10 cellular contexts compared by ENCODE assay signal in genomic region chr1:62906428-62906886, GRCh38.
DNase-seq lines count a peak whose midpoint lies in the region; ATAC-seq and TF ChIP-seq lines count a peak whose summit lies in the region.
"Had no signal": no experiment of that assay in that cellular context is flagged by ENCODE, and none has a peak within 500 bp of the region (broad histone marks: within the 10 kb centered on the region; RNA-seq: fewer than 3 reads in every experiment).

No MANE protein-coding gene starts in this region.

- H3K36me3 Mint-ChIP-seq in GM23338 (ENCODE audit: low read depth), result no peaks in the 10 kb centered on the region

- WGBS in adrenal gland, 4 donors, result 50 to 54% (median 52%) methylated on average over 8 to 9 of the region's 9 CpGs

- no peaks in the 10 kb centered on the region for H4K20me1 ChIP-seq in GM23338 (replicated peaks; ENCODE audit: insufficient read depth)

- H3K27ac Mint-ChIP-seq in GM23338, result no peak overlapping the region

- no peak for TF ChIP-seq POLR2A in adrenal gland (IDR thresholded peaks at IDR 0.05)

- H2AFZ ChIP-seq in GM23338, result peak overlapping the region; percentile 57; the same call in 1 of the 2 replicates

- intact Hi-C loops in adrenal gland (cut with DNase I) (no loop called here), ascending aorta (cut with DNase I) (no loop called here)

- TF ChIP-seq CTCF in GM23338 (conservative IDR thresholded peaks at IDR 0.05; ENCODE audit: low read depth in 2 of 2) (peak; percentile 70 to 97), adrenal gland (IDR thresholded peaks at IDR 0.05) (peak in 4 of 6 experiments; percentile 3 to 29 (median 15)), kidney epithelial cell (IDR thresholded peaks at IDR 0.05; ENCODE audit: insufficient read depth, low read length, poor library complexity, severe bottlenecking) (peak; percentile 50), ascending aorta (IDR thresholded peaks at IDR 0.05) (no peak)

- H3K4me3 ChIP-seq in GM23338 (peak overlapping the region; percentile 12; the same call in 1 of the 2 replicates), adrenal gland (no peak overlapping the region), kidney epithelial cell (ENCODE audit: low read depth, low read length) (no peak overlapping the region), ascending aorta (no peak overlapping the region)

- H3K4me1 Mint-ChIP-seq in GM23338, result peaks cover 22% of the 10 kb centered on the region

- peaks cover 7% of the 10 kb centered on the region; the same call in 1 of the 2 replicates for H3K4me1 ChIP-seq in GM23338 (ENCODE audit: insufficient read depth)
- no peaks in the 10 kb centered on the region for H3K4me1 ChIP-seq in adrenal gland (replicated peaks in 1 of 2)
- H3K4me1 ChIP-seq in ascending aorta, result no peaks in the 10 kb centered on the region

- peaks cover 4% of the 10 kb centered on the region for H3K27me3 Mint-ChIP-seq in GM23338 (ENCODE audit: insufficient read depth, low read depth, poor library complexity)

- no peaks in the 10 kb centered on the region for H3K27me3 ChIP-seq in GM23338 (ENCODE audit: insufficient read depth)
- no peaks in the 10 kb centered on the region for H3K27me3 ChIP-seq in adrenal gland
- no peaks in the 10 kb centered on the region for H3K27me3 ChIP-seq in kidney epithelial cell (ENCODE audit: control insufficient read depth, insufficient read depth, low read length)
- no peaks in the 10 kb centered on the region for H3K27me3 ChIP-seq in ascending aorta

- no peaks in the 10 kb centered on the region for H3F3A ChIP-seq in GM23338 (replicated peaks; ENCODE audit: low read depth)

- no peaks in the 10 kb centered on the region for H3K9me3 Mint-ChIP-seq in GM23338

- H3K4me2 ChIP-seq in GM23338, result peak overlapping the region; percentile 30; the same call in 1 of the 2 replicates

- H3K9me3 ChIP-seq in adrenal gland (replicated peaks in 1 of 3) (no peaks in the 10 kb centered on the region), ascending aorta (no peaks in the 10 kb centered on the region)

- H3K36me3 ChIP-seq in GM23338 (ENCODE audit: insufficient read depth), result no peaks in the 10 kb centered on the region
- H3K36me3 ChIP-seq in adrenal gland (replicated peaks in 1 of 2), result no peaks in the 10 kb centered on the region
- no peaks in the 10 kb centered on the region for H3K36me3 ChIP-seq in kidney epithelial cell (ENCODE audit: control insufficient read depth, insufficient read depth, low read length)
- no peaks in the 10 kb centered on the region for H3K36me3 ChIP-seq in ascending aorta

- H3K79me2 ChIP-seq in GM23338 (replicated peaks; ENCODE audit: insufficient read depth), result no peaks in the 10 kb centered on the region

- DNase-seq in COLO668 (lab: John Stamatoyannopoulos, UW; ENCODE audit: unreplicated experiment) (peak; percentile 42), GM23338 (ENCODE audit: low spot score) (peak; percentile 79), adrenal gland (no peak), kidney epithelial cell (ENCODE audit: low read depth) (no peak), ascending aorta (ENCODE audit: low spot score in 2 of 2) (no peak), globus pallidus (ENCODE audit: low spot score) (no peak)
- no peak for DNase-seq in stimulated activated CD4-positive, alpha-beta T cell treated with anti-CD3 and anti-CD28 coated beads, Interleukin-2, amount 100 ng/mL, for 48 hours
- no peak for DNase-seq in activated effector memory CD4-positive, alpha-beta T cell treated with anti-CD3 and anti-CD28 coated beads, Interleukin-2, amount 50 U/mL, for 16 hours
- DNase-seq: hypothalamus, Right ventricle myocardium superior had no signal

- H3K27ac ChIP-seq in GM23338 (ENCODE audit: low read depth) (no peak overlapping the region), adrenal gland (no peak overlapping the region), ascending aorta (no peak overlapping the region)

- 0 out of 3 replicates have a peak overlapping the region, but pooled peaks have one; percentile 31 for H3K4me3 Mint-ChIP-seq in GM23338

- ATAC-seq in GM23338, result peak; percentile 91

- H3K9me2 ChIP-seq in GM23338 (ENCODE audit: insufficient read depth), result no peaks in the 10 kb centered on the region

TF ChIP-seq in GM23338, 12 proteins besides CTCF, POLR2A, EP300 and RAD21:
- TF ChIP-seq REST (IDR thresholded peaks at IDR 0.05; ENCODE audit: unreplicated experiment), result no peak
- TF ChIP-seq STAT1 (IDR thresholded peaks at IDR 0.05; ENCODE audit: unreplicated experiment), result no peak
- no peak for TF ChIP-seq ZNF114 (CRISPR knock-in tag; IDR thresholded peaks at IDR 0.05)
- no peak for TF ChIP-seq ZNF331 (CRISPR knock-in tag; IDR thresholded peaks at IDR 0.05; ENCODE audit: low read depth)
- 0 out of 2 replicates have a peak, but pooled peaks have one; percentile 18 for TF ChIP-seq CREB1 (CRISPR knock-in tag; IDR thresholded peaks at IDR 0.05; ENCODE audit: low read depth)

Comparison
In these comparisons a context has a peak if more than half of its experiments do, and no peak if none do; other contexts are left out.
1. DNase-seq: peak in COLO668 (single experiment) and GM23338 (single experiment); none in adrenal gland (0 of 7), kidney epithelial cell (single experiment), stimulated activated CD4-positive, alpha-beta T cell treated with anti-CD3 and anti-CD28 coated beads, Interleukin-2, amount 100 ng/mL, for 48 hours (0 of 2), ascending aorta (0 of 2), activated effector memory CD4-positive, alpha-beta T cell treated with anti-CD3 and anti-CD28 coated beads, Interleukin-2, amount 50 U/mL, for 16 hours (single experiment) and globus pallidus (single experiment).
2. CTCF ChIP-seq: peak in GM23338 (2 of 2), adrenal gland (4 of 6) and kidney epithelial cell (single experiment); none in ascending aorta (0 of 3).